In genomic region chr6:125808591-125808990, GRCh38 we compare ENCODE assay signal across 14 cellular contexts.
"Had no signal": no experiment of that assay in that cellular context is flagged by ENCODE, and none has a peak within 500 bp of the region (broad histone marks: within the 10 kb centered on the region; RNA-seq: fewer than 3 reads in every experiment).

No MANE protein-coding gene starts in this region.

- ATAC-seq: activated T-cell treated with anti-CD3 and anti-CD28 coated beads, Interleukin-2, amount 50 U/mL, for 72 hours; body of pancreas; stimulated activated naive CD8-positive, alpha-beta T cell treated with anti-CD3 and anti-CD28 coated beads, Interleukin-15, Interleukin-2, amounts not matched to agents 100 U/mL and 50 U/mL, for 24 hours had no signal

- H3K27ac Mint-ChIP-seq: activated naive CD8-positive, alpha-beta T cell treated with anti-CD3 and anti-CD28 coated beads, Interleukin-2, amount 10 ng/mL, durations not matched to agents 7 days and 5 days; progenitor cell of endocrine pancreas had no signal

- H3K9me3 ChIP-seq: body of pancreas, vagina had no signal

- H3K4me3 Mint-ChIP-seq: activated naive CD8-positive, alpha-beta T cell treated with anti-CD3 and anti-CD28 coated beads, Interleukin-2, amount 10 ng/mL, durations not matched to agents 7 days and 5 days; neural crest cell had no signal

- H3K4me3 ChIP-seq: body of pancreas, vagina had no signal

- H3K9me3 Mint-ChIP-seq: activated naive CD8-positive, alpha-beta T cell treated with anti-CD3 and anti-CD28 coated beads, Interleukin-2, amount 10 ng/mL, durations not matched to agents 7 days and 5 days; activated T-cell treated with anti-CD3 and anti-CD28 coated beads, Interleukin-2, amount 50 U/mL, for 72 hours; neural crest cell had no signal

- DNase-seq: activated gamma-delta T cell; activated naive CD8-positive, alpha-beta T cell treated with anti-CD3 and anti-CD28 coated beads, Interleukin-2, amount 10 ng/mL, durations not matched to agents 7 days and 5 days; activated T-cell treated with anti-CD3 and anti-CD28 coated beads, Interleukin-2, amount 50 U/mL, for 72 hours; body of pancreas; erythroblast; foreskin melanocyte; glutamatergic neuron; kidney; midbrain; stimulated activated CD8-positive, alpha-beta memory T cell treated with anti-CD3 and anti-CD28 coated beads, Interleukin-4, amount 100 ng/mL, for 48 hours; stimulated activated naive CD8-positive, alpha-beta T cell treated with anti-CD3 and anti-CD28 coated beads, Interleukin-15, Interleukin-2, amounts not matched to agents 100 U/mL and 50 U/mL, for 24 hours had no signal

- H3K27ac ChIP-seq: body of pancreas, vagina had no signal

- H3K27me3 ChIP-seq: body of pancreas, vagina had no signal

- H3K27me3 Mint-ChIP-seq: activated naive CD8-positive, alpha-beta T cell treated with anti-CD3 and anti-CD28 coated beads, Interleukin-2, amount 10 ng/mL, durations not matched to agents 7 days and 5 days; progenitor cell of endocrine pancreas had no signal
